In the genomic region with DNA sequence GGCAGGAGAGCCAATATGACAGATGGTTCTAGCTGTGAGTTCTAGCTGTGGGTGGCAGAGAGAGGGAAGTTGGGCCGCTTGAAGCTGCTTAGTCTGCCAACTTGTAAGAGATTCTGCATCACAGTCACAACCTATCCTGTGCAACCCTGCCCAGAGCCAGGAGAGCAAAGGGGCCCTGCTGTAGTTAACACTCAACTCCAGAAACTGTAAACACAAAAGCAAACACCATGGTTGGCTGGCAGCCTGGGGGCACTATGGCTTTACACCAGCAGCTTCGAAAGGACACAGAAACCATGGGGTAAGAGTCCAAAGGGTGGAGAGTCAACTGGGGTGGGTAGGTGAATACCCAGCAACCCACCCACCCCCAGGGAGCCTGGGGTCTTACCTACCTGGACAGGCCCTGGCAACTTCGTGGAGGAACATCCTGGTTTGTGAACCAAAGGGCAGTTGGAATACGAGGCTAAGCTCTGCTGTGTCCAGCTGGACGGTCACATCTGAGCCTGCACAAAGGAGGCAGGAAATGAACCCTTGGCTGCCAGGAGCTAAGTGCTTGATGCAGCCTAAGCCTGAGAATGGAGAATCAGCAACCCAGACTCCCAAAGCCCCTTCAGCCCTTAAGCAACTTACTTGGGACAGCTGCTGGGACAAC, we compare ENCODE assay signal across 12 cellular contexts. TPM values are rescaled to one million over a fixed set of nuclear protein-coding genes. Genes with fewer than 3 reads are reported as not detected.
DNase-seq lines count a peak whose midpoint lies in the region; ATAC-seq and TF ChIP-seq lines count a peak whose summit lies in the region.
"Had no signal": no experiment of that assay in that cellular context is flagged by ENCODE, and none has a peak within 500 bp of the region (broad histone marks: within the 10 kb centered on the region; RNA-seq: fewer than 3 reads in every experiment).

No MANE protein-coding gene starts in this region.

- 73% methylated on average over 5 of the region's 5 CpGs for WGBS in hepatocyte (ENCODE audit: low lambda C conversion rate, missing lambda C conversion rate)

- H3K79me2 ChIP-seq in hepatocyte, result no peaks in the 10 kb centered on the region

- H3K4me1 ChIP-seq in hepatocyte (ENCODE audit: insufficient read depth), result peaks cover 18% of the 10 kb centered on the region

- no peak overlapping the region for H3K27ac Mint-ChIP-seq in activated naive CD4-positive, alpha-beta T cell treated with anti-CD3 and anti-CD28 coated beads for 36 hours
- H3K27ac Mint-ChIP-seq: GM23338 had no signal

- H3K4me2 ChIP-seq in hepatocyte, result no peak overlapping the region
- H3K4me2 ChIP-seq: GM23338 had no signal

- no peak for TF ChIP-seq CTCF in hepatocyte (IDR thresholded peaks at IDR 0.05; ENCODE audit: poor library complexity)

- H4K20me1 ChIP-seq in hepatocyte (ENCODE audit: insufficient read depth, poor library complexity, severe bottlenecking), result no peaks in the 10 kb centered on the region

- no peak overlapping the region for H3K4me3 ChIP-seq in hepatocyte
- H3K4me3 ChIP-seq: GM23338, SJSA1 had no signal

- no peaks in the 10 kb centered on the region for H3K9me3 ChIP-seq in hepatocyte (ENCODE audit: low read depth)
- H3K9me3 ChIP-seq: SJSA1 had no signal

- no peaks in the 10 kb centered on the region for H3K9me3 Mint-ChIP-seq in activated naive CD4-positive, alpha-beta T cell treated with anti-CD3 and anti-CD28 coated beads for 36 hours
- H3K9me3 Mint-ChIP-seq: activated naive CD4-positive, alpha-beta T cell treated with anti-CD3 and anti-CD28 coated beads, Interleukin-2, amount 50 U/mL, for 72 hours; GM23338 had no signal

- H3K9me2 ChIP-seq in hepatocyte (replicated peaks; ENCODE audit: insufficient read depth), result no peaks in the 10 kb centered on the region

- H3K36me3 Mint-ChIP-seq in activated naive CD4-positive, alpha-beta T cell treated with anti-CD3 and anti-CD28 coated beads for 36 hours (ENCODE audit: low read depth), result peaks cover 10% of the 10 kb centered on the region
- H3K36me3 Mint-ChIP-seq: activated naive CD4-positive, alpha-beta T cell treated with anti-CD3 and anti-CD28 coated beads, Interleukin-2, amount 50 U/mL, for 72 hours had no signal

- H3K27me3 ChIP-seq in hepatocyte, result no peaks in the 10 kb centered on the region
- H3K27me3 ChIP-seq: SJSA1 had no signal

- peaks cover 3% of the 10 kb centered on the region for H3K4me1 Mint-ChIP-seq in activated naive CD4-positive, alpha-beta T cell treated with anti-CD3 and anti-CD28 coated beads for 36 hours (ENCODE audit: low read depth)
- H3K4me1 Mint-ChIP-seq: GM23338 had no signal

- no peaks in the 10 kb centered on the region for H3K27me3 Mint-ChIP-seq in activated naive CD4-positive, alpha-beta T cell treated with anti-CD3 and anti-CD28 coated beads for 36 hours (ENCODE audit: low read depth)

- no peak overlapping the region for H3K4me3 Mint-ChIP-seq in activated naive CD4-positive, alpha-beta T cell treated with anti-CD3 and anti-CD28 coated beads for 36 hours
- H3K4me3 Mint-ChIP-seq: GM23338 had no signal

- H3K36me3 ChIP-seq in hepatocyte (replicated peaks; ENCODE audit: insufficient read depth, low read depth), result no peaks in the 10 kb centered on the region

- CTCF ChIA-PET in activated naive CD4-positive, alpha-beta T cell treated with anti-CD3 and anti-CD28 coated beads for 36 hours (lab: Charles Lee), result interaction anchor here (0.6 to 1.5 kb wide), 3 partner anchors 8 to 53 kb away, joined by 3 to 4 read pairs (median 3); no protein-coding TSS in a partner anchor

- peak overlapping the region; percentile 45 for H3K27ac ChIP-seq in hepatocyte
- H3K27ac ChIP-seq: SJSA1 had no signal

- no peak overlapping the region for H2AFZ ChIP-seq in hepatocyte
- H2AFZ ChIP-seq: GM23338 had no signal

- intact Hi-C loops in left cardiac atrium (cut with DNase I) (no loop called here), Right ventricle myocardium inferior (cut with DNase I) (no loop called here)
- intact Hi-C loops in activated naive CD4-positive, alpha-beta T cell treated with anti-CD3 and anti-CD28 coated beads for 36 hours (cut with micrococcal nuclease), result no loop called here

- ATAC-seq in left cardiac atrium (peak; percentile 13 to 77), Right ventricle myocardium inferior (no peak), HG03095 (IDR thresholded peaks at IDR 0.05; ENCODE audit: unreplicated experiment) (no peak)
- no peak for ATAC-seq in stimulated activated naive CD8-positive, alpha-beta T cell treated with anti-CD3 and anti-CD28 coated beads, Interleukin-15, Interleukin-2, amounts not matched to agents 100 U/mL and 50 U/mL, for 24 hours
- ATAC-seq: activated naive CD4-positive, alpha-beta T cell treated with anti-CD3 and anti-CD28 coated beads, Interleukin-2, amount 50 U/mL, for 72 hours; GM23338 had no signal

- DNase-seq in left cardiac atrium (no peak), Right ventricle myocardium inferior (ENCODE audit: missing footprints) (no peak), NCI-H774 (lab: John Stamatoyannopoulos, UW) (peak; percentile 94), hepatocyte (ENCODE audit: low spot score) (peak; percentile 44), amniotic stem cell (lab: John Stamatoyannopoulos, UW) (no peak)
- DNase-seq in activated naive CD4-positive, alpha-beta T cell treated with anti-CD3 and anti-CD28 coated beads for 36 hours, result no peak
- no peak for DNase-seq in stimulated activated naive CD8-positive, alpha-beta T cell treated with anti-CD3 and anti-CD28 coated beads, Interleukin-15, Interleukin-2, amounts not matched to agents 100 U/mL and 50 U/mL, for 24 hours
- DNase-seq: trophoblast cell had no signal

RNA-seq across cellular contexts. Expression of gene INPP5B, which starts 6.4 kb away (rescaled TPM):
- total RNA-seq in left cardiac atrium (10 to 100 TPM; 13.4 to 19.7 TPM), Right ventricle myocardium inferior (11.2 TPM), hepatocyte (16.3 and 18.3 TPM in 2 replicates)
- polyA plus RNA-seq in hepatocyte, result 6.1 and 9.3 TPM in 2 replicates
- total RNA-seq in activated naive CD4-positive, alpha-beta T cell treated with anti-CD3 and anti-CD28 coated beads for 36 hours, result 10 to 100 TPM; 30.4 to 31.2 TPM

RNA-seq across cellular contexts. Expression of gene SF3A3, which starts 49.4 kb away (rescaled TPM):
- 10 to 100 TPM; 27.7 to 36.1 TPM for total RNA-seq in left cardiac atrium
- 26.9 TPM for total RNA-seq in Right ventricle myocardium inferior
- 48.8 and 51.3 TPM in 2 replicates for total RNA-seq in hepatocyte
- polyA plus RNA-seq in hepatocyte, result 40.9 and 52.8 TPM in 2 replicates
- 10 to 100 TPM; 88.2 to 89.9 TPM for total RNA-seq in activated naive CD4-positive, alpha-beta T cell treated with anti-CD3 and anti-CD28 coated beads for 36 hours

Comparison
In these comparisons a context has a peak if more than half of its experiments do, and no peak if none do; other contexts are left out.
1. ATAC-seq: peak in left cardiac atrium (2 of 2); none in Right ventricle myocardium inferior (single experiment), HG03095 (single experiment) and stimulated activated naive CD8-positive, alpha-beta T cell treated with anti-CD3 and anti-CD28 coated beads, Interleukin-15, Interleukin-2, amounts not matched to agents 100 U/mL and 50 U/mL, for 24 hours (single experiment).
2. DNase-seq: peak in NCI-H774 (single experiment) and hepatocyte (single experiment); none in left cardiac atrium (single experiment), Right ventricle myocardium inferior (single experiment), activated naive CD4-positive, alpha-beta T cell treated with anti-CD3 and anti-CD28 coated beads for 36 hours (single experiment), stimulated activated naive CD8-positive, alpha-beta T cell treated with anti-CD3 and anti-CD28 coated beads, Interleukin-15, Interleukin-2, amounts not matched to agents 100 U/mL and 50 U/mL, for 24 hours (single experiment) and amniotic stem cell (single experiment).